Comparison of ENCODE assay signal across 1 cellular context in genomic region chr3:112384769-112385168, GRCh38.
TF ChIP-seq lines count a peak whose summit lies in the region.

No MANE protein-coding gene starts in this region.

TF ChIP-seq in IMR-90, 13 proteins besides CTCF, POLR2A, EP300 and RAD21:
- TF ChIP-seq BHLHE40 (IDR thresholded peaks at IDR 0.05; ENCODE audit: low read depth, low read length) (no peak), ELK1 (IDR thresholded peaks at IDR 0.05; ENCODE audit: borderline replicate concordance, low read depth, low read length) (no peak), USF2 (IDR thresholded peaks at IDR 0.05; ENCODE audit: low read depth, low read length) (no peak), CEBPB (IDR thresholded peaks at IDR 0.05; ENCODE audit: low read depth, low read length) (no peak), MAZ (IDR thresholded peaks at IDR 0.05; ENCODE audit: borderline replicate concordance, low read depth, low read length) (no peak), RCOR1 (IDR thresholded peaks at IDR 0.05; ENCODE audit: insufficient replicate concordance, low read length) (no peak)
